26 cellular contexts compared by ENCODE assay signal in the genomic region with DNA sequence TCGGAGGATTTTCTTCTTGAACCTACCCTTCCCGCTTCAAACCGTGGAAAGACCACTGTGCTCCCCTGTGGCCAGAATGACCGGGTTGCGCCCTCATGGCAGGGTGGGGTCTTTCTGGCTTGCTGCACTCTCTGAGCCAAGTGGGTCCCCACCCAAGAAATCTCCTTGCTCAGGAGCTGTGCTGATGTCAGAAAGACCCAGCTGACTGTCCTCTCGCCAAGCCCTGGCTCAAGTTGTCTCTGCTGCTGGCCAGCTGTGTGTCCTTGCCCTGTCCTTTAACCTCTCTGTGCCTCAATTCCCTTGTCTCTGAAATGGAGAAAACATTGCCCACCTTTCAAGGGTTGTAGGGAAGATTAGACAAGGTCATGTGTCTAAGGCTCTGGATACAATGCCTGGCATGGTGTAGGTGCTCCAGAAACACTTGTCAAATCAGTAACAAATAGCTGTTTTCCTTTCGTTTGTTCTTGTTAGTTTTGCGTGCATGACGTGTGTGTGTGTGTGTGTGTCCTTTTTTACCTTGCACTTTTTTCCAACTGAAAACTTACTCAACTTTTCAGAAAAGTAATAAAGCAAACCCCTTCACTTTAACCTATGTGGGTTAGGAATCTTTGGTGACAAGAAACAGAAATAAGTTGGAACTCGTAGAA. TPM values are rescaled to one million over a fixed set of nuclear protein-coding genes. Genes with fewer than 3 reads are reported as not detected.
DNase-seq lines count a peak whose midpoint lies in the region; ATAC-seq, FAIRE-seq and TF ChIP-seq lines count a peak whose summit lies in the region.
"Had no signal": no experiment of that assay in that cellular context is flagged by ENCODE, and none has a peak within 500 bp of the region (broad histone marks: within the 10 kb centered on the region; RNA-seq: fewer than 3 reads in every experiment).

No MANE protein-coding gene starts in this region.

- no peak for FAIRE-seq in A549 (lab: Jason Lieb, UNC)
- no peak for FAIRE-seq in K562 (lab: Jason Lieb, UNC)
- FAIRE-seq: GM12891 had no signal

- no peak for TF ChIP-seq EP300 in A549 (IDR thresholded peaks at IDR 0.05)
- TF ChIP-seq EP300 in K562 (IDR thresholded peaks at IDR 0.05; ENCODE audit: low read length): no peak

- no peak for DNase-seq in A549 (ENCODE audit: low read depth in 1 of 2, low spot score in 1 of 2)
- DNase-seq in K562 (ENCODE audit: extremely low read depth in 1 of 4, low spot score in 3 of 4): no peak
- peak; percentile 80 for DNase-seq in left ventricle myocardium superior
- peak; percentile 88 for DNase-seq in posterior vena cava (ENCODE audit: low spot score)
- DNase-seq in HUDEP-2 (lab: John Stamatoyannopoulos, UW; ENCODE audit: unreplicated experiment in 76 of 76): no peak
- DNase-seq in tibial artery: no peak
- no peak for DNase-seq in NCI-H510A (lab: John Stamatoyannopoulos, UW)
- DNase-seq: ACHN; activated CD4-positive, alpha-beta T cell treated with anti-CD3 and anti-CD28 coated beads, Interleukin-2, amount 10 ng/mL, durations not matched to agents 24 days and 14 days; activated CD8-positive, alpha-beta memory T cell treated with anti-CD3 and anti-CD28 coated beads for 24 hours; activated T-cell treated with anti-CD3 and anti-CD28 coated beads for 4 hours; H9; midbrain; naive thymus-derived CD4-positive, alpha-beta T cell; NCI-H1417 treated with DMSO at 0.1 percent for 48 hours; NCI-H2107; retina; stimulated activated CD4-positive, alpha-beta T cell treated with anti-CD3 and anti-CD28 coated beads, Interleukin-2, amount 100 ng/mL, for 24 hours; T-cell had no signal

- no peaks in the 10 kb centered on the region for H4K20me1 ChIP-seq in K562 (replicated peaks; ENCODE audit: control insufficient read depth, insufficient read depth, low read length)

- H3K27ac ChIP-seq in A549 (peak overlapping the region; percentile 33 to 54; a peak in 4 of 6 replicates), K562 (ENCODE audit: extremely low read depth, low read depth, low read length) (no peak overlapping the region), tibial artery (no peak overlapping the region)
- H3K27ac ChIP-seq: breast epithelium, SJSA1, vagina had no signal

- no peaks in the 10 kb centered on the region for H3K36me3 ChIP-seq in K562 (ENCODE audit: control insufficient read depth, insufficient read depth, low read length)
- no peaks in the 10 kb centered on the region for H3K36me3 ChIP-seq in tibial artery
- H3K36me3 ChIP-seq: BE2C, breast epithelium, SJSA1, vagina had no signal

- no peaks in the 10 kb centered on the region for H3K79me2 ChIP-seq in K562 (ENCODE audit: control insufficient read depth, insufficient read depth, low read length)

- 68% methylated on average over 10 of the region's 10 CpGs for WGBS in A549 (ENCODE audit: missing lambda C conversion rate)
- WGBS in K562 (ENCODE audit: insufficient coverage, low coverage, missing lambda C conversion rate): 2% methylated on average over 10 of the region's 10 CpGs

- H3K27me3 ChIP-seq in K562 (ENCODE audit: control insufficient read depth in 2 of 2, insufficient read depth in 2 of 2, low read length in 2 of 2) (peaks cover 35 to 68% of the 10 kb centered on the region in 2 experiments), tibial artery (peaks cover 0 to 7% of the 10 kb centered on the region in 2 donors)
- H3K27me3 ChIP-seq: BE2C, breast epithelium, vagina had no signal

- in situ Hi-C loops in K562 (cut with MboI): no loop called here

- CTCF ChIA-PET in A549 (lab: Yijun Ruan, JAX): interaction anchor here (1.1 to 6.4 kb wide), 6 partner anchors 8 to 106 kb away, joined by 3 to 36 read pairs (median 6); no protein-coding TSS in a partner anchor
- CTCF ChIA-PET in K562 (lab: Yijun Ruan, JAX; ENCODE audit: low intra/inter-chr PET ratio): no interaction called here

- H3K4me1 ChIP-seq in A549 (peaks cover 13% of the 10 kb centered on the region; the same call in 2 of the 3 replicates), K562 (replicated peaks in 1 of 2; ENCODE audit: control insufficient read depth in 2 of 2, insufficient read depth in 2 of 2, low read length in 2 of 2) (peaks cover 0 to 5% of the 10 kb centered on the region in 2 experiments; a peak in 1 of 5 replicates), tibial artery (no peaks in the 10 kb centered on the region)
- H3K4me1 ChIP-seq: breast epithelium, SJSA1, vagina had no signal

- H3K9me3 ChIP-seq in A549: no peaks in the 10 kb centered on the region
- no peaks in the 10 kb centered on the region for H3K9me3 ChIP-seq in K562 (replicated peaks; ENCODE audit: control insufficient read depth, insufficient read depth, low read depth, low read length)
- no peaks in the 10 kb centered on the region for H3K9me3 ChIP-seq in tibial artery
- H3K9me3 ChIP-seq: BE2C, breast epithelium, SJSA1, vagina had no signal

- H3K9me1 ChIP-seq in K562 (ENCODE audit: control insufficient read depth, insufficient read depth, low read length): no peaks in the 10 kb centered on the region

- TF ChIP-seq RAD21 in A549 (conservative IDR thresholded peaks at IDR 0.05 in 1 of 2, IDR thresholded peaks at IDR 0.05 in 1 of 2): no peak
- TF ChIP-seq RAD21 in K562 (CRISPR knock-in tag; conservative IDR thresholded peaks at IDR 0.05 in 1 of 2, IDR thresholded peaks at IDR 0.05 in 1 of 2): no peak

- POLR2A ChIA-PET in A549 (lab: Yijun Ruan, JAX) (no interaction called here), K562 (lab: Yijun Ruan, JAX) (interaction anchor here (0.6 to 1.1 kb wide), 5 partner anchors 9 to 490 kb away, joined by 3 to 5 read pairs (median 3); no protein-coding TSS in a partner anchor)

- H2AFZ ChIP-seq in K562 (ENCODE audit: low read depth, low read length): no peak overlapping the region

- no peak overlapping the region for H3K9ac ChIP-seq in K562 (ENCODE audit: insufficient read depth in 1 of 2, low read depth in 2 of 2, low read length in 2 of 2)

- H3K4me2 ChIP-seq in A549: peak overlapping the region; percentile 39
- no peak overlapping the region for H3K4me2 ChIP-seq in K562 (ENCODE audit: insufficient read depth, low read length)

- no TSS peak for BruUV-seq in K562 (replicated peaks; lab: Mats Ljungman, UMichigan)

- intact Hi-C loops in K562 (cut with micrococcal nuclease): no loop called here
- intact Hi-C loops in left ventricle myocardium superior (cut with micrococcal nuclease): no loop called here
- intact Hi-C loops in posterior vena cava (cut with DNase I): no loop called here
- intact Hi-C loops in tibial artery (cut with DNase I; ENCODE audit: low total_unique reads): no loop called here

- H3K4me3 ChIP-seq in A549 (no peak overlapping the region), K562 (no peak overlapping the region), tibial artery (no peak overlapping the region)
- H3K4me3 ChIP-seq: breast epithelium, SJSA1, vagina had no signal

- no peak for ATAC-seq in A549
- ATAC-seq in K562: no peak
- peak; percentile 90 for ATAC-seq in left ventricle myocardium superior
- no peak for ATAC-seq in GM19351 (IDR thresholded peaks at IDR 0.05; ENCODE audit: unreplicated experiment)
- ATAC-seq: naive thymus-derived CD4-positive, alpha-beta T cell; T-cell; WTC11 had no signal

- TF ChIP-seq POLR2A in A549 (IDR thresholded peaks at IDR 0.05; ENCODE audit: low read length) (no peak), K562 (conservative IDR thresholded peaks at IDR 0.05) (no peak)

- TF ChIP-seq CTCF in A549 (IDR thresholded peaks at IDR 0.05) (no peak), K562 (IDR thresholded peaks at IDR 0.05 in 2 of 3, conservative IDR thresholded peaks at IDR 0.05 in 1 of 3; ENCODE audit: insufficient read depth in 2 of 3, low read depth in 1 of 3, low read length in 3 of 3) (no peak), tibial artery (IDR thresholded peaks at IDR 0.05) (no peak)

TF ChIP-seq in A549, 52 proteins besides CTCF, POLR2A, EP300 and RAD21:
- TF ChIP-seq ZFP36 (IDR thresholded peaks at IDR 0.05; ENCODE audit: borderline replicate concordance, partially characterized antibody): peak; percentile 23
- TF ChIP-seq, protein P1, sequence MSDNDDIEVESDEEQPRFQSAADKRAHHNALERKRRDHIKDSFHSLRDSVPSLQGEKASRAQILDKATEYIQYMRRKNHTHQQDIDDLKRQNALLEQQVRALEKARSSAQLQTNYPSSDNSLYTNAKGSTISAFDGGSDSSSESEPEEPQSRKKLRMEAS (IDR thresholded peaks at IDR 0.05): no peak

TF ChIP-seq in K562, 482 proteins besides CTCF, POLR2A, EP300 and RAD21 (continues in another document):
- TF ChIP-seq CEBPG (CRISPR knock-in tag; IDR thresholded peaks at IDR 0.05): no peak
- TF ChIP-seq CEBPG (tag; conservative IDR thresholded peaks at IDR 0.05 in 1 of 2, IDR thresholded peaks at IDR 0.05 in 1 of 2): no peak

RNA-seq across cellular contexts. Expression of a gene that starts 41.1 kb away (rescaled TPM):
- polyA plus RNA-seq in A549 (2011; rRNA removed) (979 and 1,292 TPM in 2 replicates), A549 (2017; fragmentation: RNase III; extraction: RNeasy Plus Mini Kit Qiagen cat#74134 plus additional on column Dnase treatment) (1,260 to 1,335 TPM (median 1,329 TPM) in 3 replicates), K562 (2011; rRNA removed) (2,818 and 2,821 TPM in 2 replicates), K562 (2014; fragmentation: Illumina TruSeq; extraction: Trizol) (3,852 and 4,443 TPM in 2 replicates), K562 (2014; fragmentation: Nextera tagmentation; extraction: Ambion mirVana) (1,000 to 10,000 TPM; 2,542 to 2,758 TPM), K562 (2014; rRNA removed) (4,338 and 4,526 TPM in 2 replicates)
- polyA plus RNA-seq in A549 (2012; cell fraction: cytosol; rRNA removed): 858 and 1,073 TPM in 2 replicates
- 136 and 263 TPM in 2 replicates for polyA plus RNA-seq in A549 (2012; cell fraction: nucleus; rRNA removed)
- 305 and 306 TPM in 2 replicates for polyA minus RNA-seq in A549 (2011; rRNA and poly(A)+ RNA removed)
- total RNA-seq in K562 (2011; cell fraction: chromatin; rRNA removed; ENCODE audit: low replicate concordance): 326 and 345 TPM in 2 replicates
- total RNA-seq in K562 (2011; cell fraction: nucleolus; rRNA removed): 341 and 370 TPM in 2 replicates
- 557 and 1,073 TPM in 2 replicates for total RNA-seq in K562 (2011; cell fraction: nucleoplasm; rRNA removed)
- total RNA-seq in K562 (2014; rRNA removed) (3,111 and 3,495 TPM in 2 replicates), K562 (2014; rRNA removed; fragmentation: Illumina TruSeq; extraction: Trizol) (3,683 and 3,950 TPM in 2 replicates), K562 (2015; rRNA removed; fragmentation: Illumina TruSeq; extraction: Trizol) (3,549 and 3,642 TPM in 2 replicates), K562 (2021) (1,751 and 1,781 TPM in 2 replicates), left ventricle myocardium superior (626 TPM), posterior vena cava (100 to 1,000 TPM; 706 to 724 TPM)
- polyA plus RNA-seq in K562 (2011; cell fraction: cytosol; rRNA removed): 831 and 2,063 TPM in 2 replicates
- polyA plus RNA-seq in K562 (2011; cell fraction: nucleus; rRNA removed): 469 and 968 TPM in 2 replicates
- 3,491 and 4,910 TPM in 2 replicates for polyA plus RNA-seq in K562 (2012)
- 1,269 and 1,421 TPM in 2 replicates for polyA minus RNA-seq in K562 (2011; rRNA and poly(A)+ RNA removed)
- 631 and 637 TPM in 2 replicates for polyA minus RNA-seq in K562 (2011; cell fraction: cytosol; rRNA and poly(A)+ RNA removed)
- polyA minus RNA-seq in K562 (2011; cell fraction: nucleus; rRNA and poly(A)+ RNA removed): 128 and 273 TPM in 2 replicates

Comparison
In these comparisons a context has a peak if more than half of its experiments do, and no peak if none do; other contexts are left out.
1. DNase-seq: peak in left ventricle myocardium superior (single experiment) and posterior vena cava (single experiment); none in A549 (0 of 2), K562 (0 of 4), HUDEP-2 (0 of 76), tibial artery (0 of 2) and NCI-H510A (single experiment).
2. H3K27ac ChIP-seq: peak in A549 (2 of 2); none in K562 (single experiment) and tibial artery (0 of 2).